In genomic region chr19:35931161-35931873, GRCh38 we compare ENCODE assay signal across 1 cellular context.
TF ChIP-seq lines count a peak whose summit lies in the region.

No MANE protein-coding gene starts in this region.

TF ChIP-seq in HepG2, 621 proteins besides CTCF, POLR2A, EP300 and RAD21 (continued from another document):
- TF ChIP-seq MXD4 (CRISPR knock-in tag; IDR thresholded peaks at IDR 0.05): peak; percentile 93
- TF ChIP-seq USF2 (IDR thresholded peaks at IDR 0.05; ENCODE audit: low read depth, low read length): peak; percentile 53
- TF ChIP-seq USF2 (CRISPR knock-in tag; IDR thresholded peaks at IDR 0.05; ENCODE audit: borderline replicate concordance): peak; percentile 68
- TF ChIP-seq ZNF331 (CRISPR knock-in tag; IDR thresholded peaks at IDR 0.05): peak; percentile 82; the same call in 1 of the 2 replicates
- peak; percentile 83 for TF ChIP-seq ZNF639 (CRISPR knock-in tag; conservative IDR thresholded peaks at IDR 0.05)
- 0 out of 2 replicates have a peak, but pooled peaks have one; percentile 30 for TF ChIP-seq BRCA1 (CRISPR knock-in tag; IDR thresholded peaks at IDR 0.05)
- peak; percentile 73; the same call in 1 of the 2 replicates for TF ChIP-seq ZFY (CRISPR knock-in tag; IDR thresholded peaks at IDR 0.05)
- no peak for TF ChIP-seq REL (CRISPR knock-in tag; conservative IDR thresholded peaks at IDR 0.05)
- no peak for TF ChIP-seq ZNF800 (CRISPR knock-in tag; IDR thresholded peaks at IDR 0.05)
- TF ChIP-seq SALL2 (CRISPR knock-in tag; IDR thresholded peaks at IDR 0.05): peak; percentile 80; the same call in 1 of the 2 replicates
- TF ChIP-seq FOSL1 (CRISPR knock-in tag; IDR thresholded peaks at IDR 0.05; ENCODE audit: borderline replicate concordance): no peak
- no peak for TF ChIP-seq SAFB2 (CRISPR knock-in tag; IDR thresholded peaks at IDR 0.05; ENCODE audit: borderline replicate concordance, low read depth)
- TF ChIP-seq ZNF205 (CRISPR knock-in tag; IDR thresholded peaks at IDR 0.05): no peak; the same call in 1 of the 2 replicates
- TF ChIP-seq IRF9 (CRISPR knock-in tag; IDR thresholded peaks at IDR 0.05; ENCODE audit: borderline replicate concordance): peak; percentile 91; the same call in 1 of the 2 replicates
- no peak for TF ChIP-seq ZC3H13 (CRISPR knock-in tag; IDR thresholded peaks at IDR 0.05)
- peak; percentile 22; the same call in 1 of the 2 replicates for TF ChIP-seq BORCS8-MEF2B (CRISPR knock-in tag; IDR thresholded peaks at IDR 0.05)
- peak; percentile 62 for TF ChIP-seq HNRNPK (IDR thresholded peaks at IDR 0.05; ENCODE audit: low read depth, low read length, poor library complexity, severe bottlenecking)
- no peak for TF ChIP-seq ZNF441 (CRISPR knock-in tag; IDR thresholded peaks at IDR 0.05; ENCODE audit: borderline replicate concordance)
TF ChIP-seq in HepG2: peak in this region for 248.
